ENCODE assay signal across 1 cellular context in the genomic region with DNA sequence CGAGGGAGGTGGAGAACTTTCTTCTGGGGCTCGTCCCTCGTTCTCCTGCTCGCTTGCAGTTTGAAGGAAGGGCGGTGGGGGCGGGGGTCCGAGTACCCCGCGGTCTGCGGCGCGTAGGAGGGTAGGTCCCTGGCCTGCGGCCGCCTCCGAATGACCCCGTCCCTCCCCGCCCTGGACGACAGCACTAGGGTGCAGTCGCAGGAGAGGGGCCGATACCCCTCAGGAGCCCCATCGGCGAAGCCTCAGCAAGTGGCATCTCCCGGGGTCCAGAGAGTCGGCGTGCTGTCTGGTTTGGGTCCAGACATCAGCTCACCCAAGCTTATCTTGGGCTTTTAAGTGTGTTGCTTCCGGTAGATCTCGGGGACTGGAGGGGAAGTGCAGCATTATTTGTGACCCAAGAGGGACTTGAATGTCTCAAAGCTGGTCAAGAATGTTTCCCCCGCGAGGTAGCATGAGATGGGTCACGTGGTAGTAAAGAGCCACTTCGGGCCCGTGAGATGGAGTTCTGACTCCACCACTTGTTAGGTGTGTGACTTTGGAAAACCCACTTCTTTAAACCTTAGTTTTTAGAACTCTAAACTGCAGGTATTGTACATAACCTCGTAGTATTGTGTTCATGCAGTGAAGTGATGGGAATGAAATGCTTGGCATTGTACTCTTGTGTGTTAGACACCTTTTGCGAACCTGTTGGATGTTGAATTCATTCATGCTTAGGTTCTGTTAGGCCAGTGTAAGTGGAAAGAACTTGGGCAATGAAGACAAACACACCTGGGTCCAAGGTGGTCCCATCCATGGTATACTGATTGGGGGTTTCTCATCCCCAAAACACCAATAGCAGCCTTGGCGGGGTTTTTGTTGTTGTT.
TF ChIP-seq lines count a peak whose summit lies in the region.

No MANE protein-coding gene starts in this region.

TF ChIP-seq in HepG2, 621 proteins besides CTCF, POLR2A, EP300 and RAD21 (continued from another document):
- TF ChIP-seq ZNF407 (CRISPR knock-in tag; IDR thresholded peaks at IDR 0.05; ENCODE audit: not compliant biosample characterization) = no peak
- no peak for TF ChIP-seq ZNF143 (CRISPR knock-in tag; IDR thresholded peaks at IDR 0.05)
- no peak for TF ChIP-seq TOE1 (CRISPR knock-in tag; IDR thresholded peaks at IDR 0.05)
- TF ChIP-seq KDM1A (CRISPR knock-in tag; IDR thresholded peaks at IDR 0.05) = no peak
- TF ChIP-seq ZNF749 (CRISPR knock-in tag; IDR thresholded peaks at IDR 0.05; ENCODE audit: borderline replicate concordance) = no peak
